Comparison of ENCODE assay signal across 18 cellular contexts in genomic region chr17:41672153-41672552, GRCh38. TPM values are rescaled to one million over a fixed set of nuclear protein-coding genes. Genes with fewer than 3 reads are reported as not detected.
A peak's percentile ranks its signal among the peaks of the same experiment; 100 is the strongest.
DNase-seq lines count a peak whose midpoint lies in the region; ATAC-seq lines count a peak whose summit lies in the region.
"Had no signal": no experiment of that assay in that cellular context is flagged by ENCODE, and none has a peak within 500 bp of the region (broad histone marks: within the 10 kb centered on the region; RNA-seq: fewer than 3 reads in every experiment).

No MANE protein-coding gene starts in this region.

- peak; percentile 61 for ATAC-seq in activated T-helper 17 cell treated with anti-CD3 and anti-CD28 coated beads, Interleukin-2, amount 50 U/mL, for 72 hours (replicated peaks)
- ATAC-seq in left colon: no peak
- ATAC-seq: CD8-positive, alpha-beta T cell had no signal

- H3K27me3 Mint-ChIP-seq in T-helper 1 cell treated with Interleukin-12 subunit alpha and Interleukin-12 subunit beta and Interleukin-4 antibody, amounts not matched to agents 30 μg/mL and 1 μg/mL, for 36 hours (ENCODE audit: low read depth): no peaks in the 10 kb centered on the region
- peaks cover 3% of the 10 kb centered on the region for H3K27me3 Mint-ChIP-seq in activated naive CD4-positive, alpha-beta T cell treated with anti-CD3 and anti-CD28 coated beads, Interleukin-2, amount 10 ng/mL, durations not matched to agents 7 days and 5 days
- H3K27me3 Mint-ChIP-seq in activated T-helper 17 cell treated with anti-CD3 and anti-CD28 coated beads, Interleukin-2, amount 50 U/mL, for 72 hours: no peaks in the 10 kb centered on the region

- H3K4me1 Mint-ChIP-seq in T-helper 1 cell treated with Interleukin-12 subunit alpha and Interleukin-12 subunit beta and Interleukin-4 antibody, amounts not matched to agents 30 μg/mL and 1 μg/mL, for 36 hours (ENCODE audit: low read depth): peaks cover 42% of the 10 kb centered on the region
- H3K4me1 Mint-ChIP-seq in activated naive CD4-positive, alpha-beta T cell treated with anti-CD3 and anti-CD28 coated beads, Interleukin-2, amount 10 ng/mL, durations not matched to agents 7 days and 5 days: peaks cover 60% of the 10 kb centered on the region
- H3K4me1 Mint-ChIP-seq in activated T-helper 17 cell treated with anti-CD3 and anti-CD28 coated beads, Interleukin-2, amount 50 U/mL, for 72 hours: peaks cover 20% of the 10 kb centered on the region

- CTCF ChIA-PET in activated naive CD4-positive, alpha-beta T cell treated with anti-CD3 and anti-CD28 coated beads, Interleukin-2, amount 10 ng/mL, durations not matched to agents 7 days and 5 days (lab: Charles Lee): interaction anchor here (1.2 to 1.6 kb wide), 2 partner anchors 9 to 24 kb away, joined by 3 to 8 read pairs; no protein-coding TSS in a partner anchor

- no peak overlapping the region for H3K4me3 Mint-ChIP-seq in T-helper 1 cell treated with Interleukin-12 subunit alpha and Interleukin-12 subunit beta and Interleukin-4 antibody, amounts not matched to agents 30 μg/mL and 1 μg/mL, for 36 hours
- H3K4me3 Mint-ChIP-seq in activated naive CD4-positive, alpha-beta T cell treated with anti-CD3 and anti-CD28 coated beads, Interleukin-2, amount 10 ng/mL, durations not matched to agents 7 days and 5 days: no peak overlapping the region
- peak overlapping the region; percentile 59 for H3K4me3 Mint-ChIP-seq in activated T-helper 17 cell treated with anti-CD3 and anti-CD28 coated beads, Interleukin-2, amount 50 U/mL, for 72 hours
- H3K4me3 Mint-ChIP-seq: CD8-positive, alpha-beta T cell had no signal

- intact Hi-C loops in left colon (cut with DNase I, micrococcal nuclease): no loop called here

- no peaks in the 10 kb centered on the region for H3K9me3 Mint-ChIP-seq in T-helper 1 cell treated with Interleukin-12 subunit alpha and Interleukin-12 subunit beta and Interleukin-4 antibody, amounts not matched to agents 30 μg/mL and 1 μg/mL, for 36 hours
- H3K9me3 Mint-ChIP-seq in activated naive CD4-positive, alpha-beta T cell treated with anti-CD3 and anti-CD28 coated beads, Interleukin-2, amount 10 ng/mL, durations not matched to agents 7 days and 5 days: no peaks in the 10 kb centered on the region
- H3K9me3 Mint-ChIP-seq in activated T-helper 17 cell treated with anti-CD3 and anti-CD28 coated beads, Interleukin-2, amount 50 U/mL, for 72 hours: no peaks in the 10 kb centered on the region
- H3K9me3 Mint-ChIP-seq: CD8-positive, alpha-beta T cell had no signal

- H3K27ac Mint-ChIP-seq in T-helper 1 cell treated with Interleukin-12 subunit alpha and Interleukin-12 subunit beta and Interleukin-4 antibody, amounts not matched to agents 30 μg/mL and 1 μg/mL, for 36 hours: peak overlapping the region; percentile 42
- H3K27ac Mint-ChIP-seq in activated naive CD4-positive, alpha-beta T cell treated with anti-CD3 and anti-CD28 coated beads, Interleukin-2, amount 10 ng/mL, durations not matched to agents 7 days and 5 days: no peak overlapping the region
- peak overlapping the region; percentile 81 for H3K27ac Mint-ChIP-seq in activated T-helper 17 cell treated with anti-CD3 and anti-CD28 coated beads, Interleukin-2, amount 50 U/mL, for 72 hours
- H3K27ac Mint-ChIP-seq: CD8-positive, alpha-beta T cell had no signal

- peaks cover 5% of the 10 kb centered on the region for H3K36me3 Mint-ChIP-seq in T-helper 1 cell treated with Interleukin-12 subunit alpha and Interleukin-12 subunit beta and Interleukin-4 antibody, amounts not matched to agents 30 μg/mL and 1 μg/mL, for 36 hours (ENCODE audit: low read depth)
- peaks cover 6% of the 10 kb centered on the region for H3K36me3 Mint-ChIP-seq in activated naive CD4-positive, alpha-beta T cell treated with anti-CD3 and anti-CD28 coated beads, Interleukin-2, amount 10 ng/mL, durations not matched to agents 7 days and 5 days
- no peaks in the 10 kb centered on the region for H3K36me3 Mint-ChIP-seq in activated T-helper 17 cell treated with anti-CD3 and anti-CD28 coated beads, Interleukin-2, amount 50 U/mL, for 72 hours (ENCODE audit: low read depth)
- H3K36me3 Mint-ChIP-seq: CD8-positive, alpha-beta T cell had no signal

- DNase-seq in T-helper 1 cell (no peak), left colon (no peak), amniotic stem cell (lab: John Stamatoyannopoulos, UW) (no peak)
- DNase-seq in activated naive CD4-positive, alpha-beta T cell treated with anti-CD3 and anti-CD28 coated beads, Interleukin-2, amount 50 U/mL, for 16 hours: peak; percentile 33
- DNase-seq in activated naive CD4-positive, alpha-beta T cell treated with anti-CD3 and anti-CD28 coated beads, Interleukin-2, amount 10 ng/mL, durations not matched to agents 7 days and 5 days: no peak
- DNase-seq in stimulated activated CD8-positive, alpha-beta memory T cell treated with anti-CD3 and anti-CD28 coated beads, Interleukin-4, amount 100 ng/mL, for 48 hours: peak; percentile 48
- DNase-seq: CD8-positive, alpha-beta T cell; DND-41; GDM1; HCEC 1CT; IMR-90; NCI-H1417; NCI-H1930; NCI-H2171; NCI-H446 treated with DMSO at 0.1 percent for 48 hours had no signal

RNA-seq across cellular contexts. Expression of gene EIF1, which starts 16.5 kb away (rescaled TPM):
- total RNA-seq in activated T-helper 17 cell treated with anti-CD3 and anti-CD28 coated beads, Interleukin-2, amount 50 U/mL, for 72 hours: 100 to 1,000 TPM; 925 to 935 TPM
- 100 to 1,000 TPM; 596 to 603 TPM for total RNA-seq in left colon

RNA-seq across cellular contexts. Expression of gene GAST, which starts 40.0 kb away (rescaled TPM):
- not detected for total RNA-seq in activated T-helper 17 cell treated with anti-CD3 and anti-CD28 coated beads, Interleukin-2, amount 50 U/mL, for 72 hours
- not detected for total RNA-seq in left colon
- total RNA-seq: CD8-positive, alpha-beta T cell; IMR-90; LHCN-M2 had no signal

RNA-seq across cellular contexts. Expression of gene KRT17, which starts 47.8 kb away (rescaled TPM):
- 1 to 10 TPM in 1 of 2 donors, under 1 TPM in 1; 0.58 to 2.5 TPM for total RNA-seq in activated T-helper 17 cell treated with anti-CD3 and anti-CD28 coated beads, Interleukin-2, amount 50 U/mL, for 72 hours
- total RNA-seq in left colon: under 1 TPM in 1 of 2 donors, not detected in 1; 0.70 TPM
- total RNA-seq: CD8-positive, alpha-beta T cell had no signal

RNA-seq across cellular contexts. Expression of gene KRT16, which starts 59.6 kb away (rescaled TPM):
- not detected for total RNA-seq in activated T-helper 17 cell treated with anti-CD3 and anti-CD28 coated beads, Interleukin-2, amount 50 U/mL, for 72 hours
- total RNA-seq in left colon: not detected
- total RNA-seq: CD8-positive, alpha-beta T cell; IMR-90; LHCN-M2 had no signal

Comparison
In these comparisons a context has a peak if more than half of its experiments do, and no peak if none do; other contexts are left out.
1. DNase-seq: peak in activated naive CD4-positive, alpha-beta T cell treated with anti-CD3 and anti-CD28 coated beads, Interleukin-2, amount 50 U/mL, for 16 hours (single experiment) and stimulated activated CD8-positive, alpha-beta memory T cell treated with anti-CD3 and anti-CD28 coated beads, Interleukin-4, amount 100 ng/mL, for 48 hours (single experiment); none in T-helper 1 cell (0 of 5), activated naive CD4-positive, alpha-beta T cell treated with anti-CD3 and anti-CD28 coated beads, Interleukin-2, amount 10 ng/mL, durations not matched to agents 7 days and 5 days (single experiment), left colon (0 of 2) and amniotic stem cell (single experiment).